Comparison of ENCODE assay signal across 10 cellular contexts in genomic region chr2:190528521-190529001, GRCh38. TPM values are rescaled to one million over a fixed set of nuclear protein-coding genes. Genes with fewer than 3 reads are reported as not detected.
DNase-seq lines count a peak whose midpoint lies in the region; ATAC-seq and TF ChIP-seq lines count a peak whose summit lies in the region.
"Had no signal": no experiment of that assay in that cellular context is flagged by ENCODE, and none has a peak within 500 bp of the region (broad histone marks: within the 10 kb centered on the region; RNA-seq: fewer than 3 reads in every experiment).

No MANE protein-coding gene starts in this region.

- no peak overlapping the region for H3K14ac ChIP-seq in mesenchymal stem cell (ENCODE audit: low read length in 2 of 2)

- peak overlapping the region in 2 of 3 donors; percentile 32 to 80 for H3K27ac Mint-ChIP-seq in CD4-positive, CD25-positive, alpha-beta regulatory T cell

- no peak for ATAC-seq in CD4-positive, CD25-positive, alpha-beta regulatory T cell (ENCODE audit: low read depth in 2 of 2)

- H3K18ac ChIP-seq in mesenchymal stem cell (ENCODE audit: low read depth in 1 of 2, low read length in 2 of 2), result no peak overlapping the region

- no peak overlapping the region for H3K4me2 ChIP-seq in mesenchymal stem cell (ENCODE audit: low read length, poor library complexity, severe bottlenecking)

- H3K4me1 Mint-ChIP-seq in CD4-positive, CD25-positive, alpha-beta regulatory T cell, result peaks cover 28 to 77% (median 61%) of the 10 kb centered on the region in 4 donors

- H3K27me3 ChIP-seq in CD4-positive, CD25-positive, alpha-beta regulatory T cell (ENCODE audit: control insufficient read depth, insufficient read depth, low read length), result no peaks in the 10 kb centered on the region
- H3K27me3 ChIP-seq in mesenchymal stem cell (ENCODE audit: control insufficient read depth in 1 of 2, insufficient read depth in 1 of 2, low read length in 2 of 2) (no peaks in the 10 kb centered on the region), adrenal gland (no peaks in the 10 kb centered on the region)

- no peak overlapping the region for H2AFZ ChIP-seq in mesenchymal stem cell (ENCODE audit: low read depth, low read length)

- intact Hi-C loops in adrenal gland (cut with DNase I), result no loop called here

- H4K91ac ChIP-seq in mesenchymal stem cell (ENCODE audit: low read length), result no peak overlapping the region

- peaks cover 7% of the 10 kb centered on the region for H3K79me1 ChIP-seq in mesenchymal stem cell (replicated peaks; ENCODE audit: low read length, poor library complexity, severe bottlenecking)

- H3K27me3 Mint-ChIP-seq in CD4-positive, CD25-positive, alpha-beta regulatory T cell, result no peaks in the 10 kb centered on the region

- no peak overlapping the region for H3K9ac ChIP-seq in mesenchymal stem cell (ENCODE audit: low read length)

- DNase-seq in CD4-positive, CD25-positive, alpha-beta regulatory T cell, result no peak
- DNase-seq in Kasumi-1 (lab: John Stamatoyannopoulos, UW), result peak; percentile 37 to 44
- peak; percentile 12 for DNase-seq in astrocyte of the spinal cord (ENCODE audit: low read depth, low spot score)
- DNase-seq in mesenchymal stem cell, result peak; percentile 86
- no peak for DNase-seq in middle frontal gyrus (ENCODE audit: extremely low spot score, low spot score)
- no peak for DNase-seq in kidney glomerular epithelial cell (lab: John Stamatoyannopoulos, UW)
- DNase-seq in GM13976 (ENCODE audit: low spot score), result no peak
- DNase-seq in adrenal gland, result no peak
- DNase-seq: NCI-H510A; stimulated activated CD4-positive, alpha-beta T cell treated with anti-CD3 and anti-CD28 coated beads, Interleukin-12 subunit alpha, Interleukin-12 subunit beta, amount 100 ng/mL, for 4 hours had no signal

- in situ Hi-C loops in astrocyte of the spinal cord (cut with HindIII; ENCODE audit: low sequenced_read_pairs) (no loop called here), GM13976 (cut with MboI; ENCODE audit: low sequenced_read_pairs, unreplicated experiment) (no loop called here)

- H3K4me3 ChIP-seq in CD4-positive, CD25-positive, alpha-beta regulatory T cell (ENCODE audit: low read depth, low read length), result no peak overlapping the region
- H3K4me3 ChIP-seq in astrocyte of the spinal cord (ENCODE audit: low read depth, low read length), result no peak overlapping the region
- H3K4me3 ChIP-seq in mesenchymal stem cell (ENCODE audit: insufficient read depth in 1 of 2, low read depth in 1 of 2, low read length in 2 of 2), result no peak overlapping the region
- H3K4me3 ChIP-seq in adrenal gland, result no peak overlapping the region

- no peak overlapping the region for H3K4ac ChIP-seq in mesenchymal stem cell (ENCODE audit: low read depth in 1 of 2, low read length in 2 of 2)

- H2BK120ac ChIP-seq in mesenchymal stem cell (ENCODE audit: low read depth, low read length), result no peak overlapping the region

- peaks cover 40% of the 10 kb centered on the region for H3K4me1 ChIP-seq in CD4-positive, CD25-positive, alpha-beta regulatory T cell (ENCODE audit: control insufficient read depth, insufficient read depth, low read length, poor library complexity, severe bottlenecking)
- H3K4me1 ChIP-seq in mesenchymal stem cell (ENCODE audit: control insufficient read depth, insufficient read depth, low read depth, low read length), result no peaks in the 10 kb centered on the region
- H3K4me1 ChIP-seq in adrenal gland (replicated peaks in 1 of 2), result peaks cover 0 to 4% of the 10 kb centered on the region in 2 donors

- H2BK12ac ChIP-seq in mesenchymal stem cell (ENCODE audit: low read length in 2 of 2), result no peak overlapping the region

- no peak overlapping the region for H2AK5ac ChIP-seq in mesenchymal stem cell (ENCODE audit: low read length, severe bottlenecking)

- no peak overlapping the region for H2BK5ac ChIP-seq in mesenchymal stem cell (ENCODE audit: low read depth, low read length, poor library complexity, severe bottlenecking)

- H3K4me3 Mint-ChIP-seq in CD4-positive, CD25-positive, alpha-beta regulatory T cell, result peak overlapping the region in 1 of 4 donors; percentile 23

- no peak overlapping the region for H2BK15ac ChIP-seq in mesenchymal stem cell (ENCODE audit: low read depth, poor library complexity, severe bottlenecking)

- no peaks in the 10 kb centered on the region for H3K9me3 ChIP-seq in CD4-positive, CD25-positive, alpha-beta regulatory T cell (ENCODE audit: control insufficient read depth in 2 of 2, low read length in 2 of 2)
- H3K9me3 ChIP-seq in mesenchymal stem cell (ENCODE audit: control insufficient read depth, low read length) (no peaks in the 10 kb centered on the region), adrenal gland (replicated peaks in 1 of 3) (no peaks in the 10 kb centered on the region)

- H3K27ac ChIP-seq in CD4-positive, CD25-positive, alpha-beta regulatory T cell (ENCODE audit: insufficient read depth, low read length, poor library complexity, severe bottlenecking), result no peak overlapping the region
- H3K27ac ChIP-seq in mesenchymal stem cell (ENCODE audit: low read length, poor library complexity, severe bottlenecking) (no peak overlapping the region), adrenal gland (no peak overlapping the region)

- WGBS in mesenchymal stem cell, result 100% methylated on average over 1 of the region's 1 CpG
- 73 to 91% (median 84%) methylated on average over 1 of the region's 1 CpG for WGBS in adrenal gland, 4 donors

- TF ChIP-seq CTCF in astrocyte of the spinal cord (IDR thresholded peaks at IDR 0.05; ENCODE audit: low read depth, low read length) (no peak), GM13976 (IDR thresholded peaks at IDR 0.05; ENCODE audit: borderline replicate concordance, control extremely low read depth, extremely low read depth, insufficient read depth, missing control alignments) (no peak), adrenal gland (IDR thresholded peaks at IDR 0.05) (no peak)

- no peak for TF ChIP-seq POLR2A in adrenal gland (IDR thresholded peaks at IDR 0.05)

- peaks cover 13% of the 10 kb centered on the region for H3K36me3 Mint-ChIP-seq in CD4-positive, CD25-positive, alpha-beta regulatory T cell

- H3K23ac ChIP-seq in mesenchymal stem cell (ENCODE audit: low read length in 2 of 2), result no peak overlapping the region

- peaks cover 0 to 1% (median 0%) of the 10 kb centered on the region in 7 donors for H3K9me3 Mint-ChIP-seq in CD4-positive, CD25-positive, alpha-beta regulatory T cell

- H3K36me3 ChIP-seq in CD4-positive, CD25-positive, alpha-beta regulatory T cell (ENCODE audit: control insufficient read depth, insufficient read depth, low read length), result peaks cover 2% of the 10 kb centered on the region
- H3K36me3 ChIP-seq in mesenchymal stem cell (ENCODE audit: control insufficient read depth in 1 of 2, insufficient read depth in 2 of 2, low read depth in 1 of 2, low read length in 2 of 2), result no peaks in the 10 kb centered on the region
- no peaks in the 10 kb centered on the region for H3K36me3 ChIP-seq in adrenal gland (replicated peaks in 1 of 2)

- no peak overlapping the region for H4K8ac ChIP-seq in mesenchymal stem cell (ENCODE audit: low read length)

RNA-seq across cellular contexts. Expression of gene NEMP2, which starts 6.0 kb away (rescaled TPM):
- 10.7 TPM for total RNA-seq in CD4-positive, CD25-positive, alpha-beta regulatory T cell
- 10 to 100 TPM; 10.9 to 14.9 (median 14.5) TPM for polyA plus RNA-seq in CD4-positive, CD25-positive, alpha-beta regulatory T cell
- polyA plus RNA-seq in mesenchymal stem cell (2013, experiment 1 of 2), result 1.2 TPM
- polyA plus RNA-seq in mesenchymal stem cell (2013, experiment 2 of 2), result 1.1 TPM
- 1 to 10 TPM; 2.5 to 7.1 (median 5.1) TPM for total RNA-seq in adrenal gland
- polyA plus RNA-seq in adrenal gland, result 1 to 10 TPM in 1 of 3 donors, under 1 TPM in 2; 0.61 to 2.7 (median 0.72) TPM

Comparison
In these comparisons a context has a peak if more than half of its experiments do, and no peak if none do; other contexts are left out.
1. DNase-seq: peak in Kasumi-1 (2 of 2), astrocyte of the spinal cord (single experiment) and mesenchymal stem cell (single experiment); none in CD4-positive, CD25-positive, alpha-beta regulatory T cell (0 of 3), middle frontal gyrus (single experiment), kidney glomerular epithelial cell (single experiment), GM13976 (single experiment) and adrenal gland (0 of 7).